9 cellular contexts compared by ENCODE assay signal in the genomic region with DNA sequence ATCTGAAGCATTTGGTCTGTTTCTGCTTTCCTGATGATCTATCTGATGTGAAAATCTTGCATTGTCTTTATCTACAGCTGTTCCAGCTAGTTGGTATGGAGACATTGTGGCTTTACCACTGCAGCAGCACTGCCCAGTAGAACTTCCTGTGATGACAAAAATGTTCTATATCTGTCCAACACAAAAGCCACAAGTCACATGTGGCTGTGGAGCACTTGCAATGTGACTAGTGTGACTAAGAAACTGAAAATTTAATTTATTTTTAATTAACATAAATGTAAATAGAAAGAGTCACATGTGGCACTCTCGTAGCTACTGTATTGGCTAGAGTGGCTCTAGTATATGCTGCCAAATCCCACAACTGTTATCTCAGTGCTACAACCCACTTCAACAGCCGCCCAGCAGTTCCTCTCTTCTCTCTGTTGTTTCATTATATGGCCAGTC.
DNase-seq lines count a peak whose midpoint lies in the region; ATAC-seq and TF ChIP-seq lines count a peak whose summit lies in the region.
"Had no signal": no experiment of that assay in that cellular context is flagged by ENCODE, and none has a peak within 500 bp of the region (broad histone marks: within the 10 kb centered on the region; RNA-seq: fewer than 3 reads in every experiment).

No MANE protein-coding gene starts in this region.

- intact Hi-C loops in OCI-LY7 (cut with micrococcal nuclease; ENCODE audit: unreplicated experiment) (no loop called here), mucosa of descending colon (cut with DNase I, micrococcal nuclease) (no loop called here)

- H3K9me3 ChIP-seq in OCI-LY7 (ENCODE audit: low read length) (no peaks in the 10 kb centered on the region), mucosa of descending colon (no peaks in the 10 kb centered on the region), neuronal stem cell (replicated peaks in 1 of 2; ENCODE audit: control insufficient read depth in 2 of 2, insufficient read depth in 1 of 2, low read depth in 1 of 2, low read length in 2 of 2) (peaks cover 0 to 2% of the 10 kb centered on the region in 2 donors), HAP-1 (no peaks in the 10 kb centered on the region)
- H3K9me3 ChIP-seq: A549 had no signal

- no peak overlapping the region for H2BK15ac ChIP-seq in neuronal stem cell (ENCODE audit: low read length)

- POLR2A ChIA-PET in OCI-LY7 (lab: Charles Lee), result no interaction called here

- no peak for DNase-seq in activated CD4-positive, CD25-positive, alpha-beta regulatory T cell (lab: John Stamatoyannopoulos, UW)
- peak; percentile 76 for DNase-seq in OCI-LY7 (ENCODE audit: low spot score)
- peak in 1 of 3 donors; percentile 28 for DNase-seq in mucosa of descending colon
- DNase-seq in SW480 (ENCODE audit: low spot score), result no peak
- no peak for DNase-seq in neuronal stem cell (ENCODE audit: low spot score)
- DNase-seq in HAP-1 (ENCODE audit: low spot score in 2 of 2), result no peak

- H3K9ac ChIP-seq in neuronal stem cell (ENCODE audit: low read depth, low read length, poor library complexity), result no peak overlapping the region

- no peak overlapping the region for H4K8ac ChIP-seq in neuronal stem cell (ENCODE audit: low read depth, low read length)

- no peak overlapping the region for H2AK5ac ChIP-seq in neuronal stem cell (ENCODE audit: low read depth, low read length)

- no peaks in the 10 kb centered on the region for H4K20me1 ChIP-seq in OCI-LY7 (ENCODE audit: insufficient read depth, low read length)

- H3K4me3 ChIP-seq in OCI-LY7 (ENCODE audit: low read depth, low read length, poor library complexity, severe bottlenecking) (peak overlapping the region; percentile 27), mucosa of descending colon (no peak overlapping the region), neuronal stem cell (ENCODE audit: low read length in 2 of 2) (no peak overlapping the region), HAP-1 (no peak overlapping the region)
- H3K4me3 ChIP-seq: A549 had no signal

- no peak overlapping the region for H2BK12ac ChIP-seq in neuronal stem cell (ENCODE audit: low read length)

- no peak overlapping the region for H3K4ac ChIP-seq in neuronal stem cell (ENCODE audit: low read length)

- H2BK120ac ChIP-seq in neuronal stem cell (ENCODE audit: low read depth, low read length), result no peak overlapping the region

- peak overlapping the region; percentile 79 for H3K4me2 ChIP-seq in OCI-LY7 (ENCODE audit: low read length)
- H3K4me2 ChIP-seq in neuronal stem cell (ENCODE audit: insufficient read depth, low read length, poor library complexity, severe bottlenecking), result no peak overlapping the region
- H3K4me2 ChIP-seq: A549 had no signal

- H3K4me1 ChIP-seq in OCI-LY7 (ENCODE audit: insufficient read depth, low read length, poor library complexity, severe bottlenecking), result peaks cover 60% of the 10 kb centered on the region
- H3K4me1 ChIP-seq in mucosa of descending colon (ENCODE audit: low read depth), result no peaks in the 10 kb centered on the region
- H3K4me1 ChIP-seq in neuronal stem cell (ENCODE audit: control insufficient read depth in 2 of 2, insufficient read depth in 1 of 2, low read depth in 1 of 2, low read length in 2 of 2), result peaks cover 9 to 11% of the 10 kb centered on the region in 2 donors
- no peaks in the 10 kb centered on the region for H3K4me1 ChIP-seq in HAP-1
- H3K4me1 ChIP-seq: A549 had no signal

- in situ Hi-C loops in HAP-1 (cut with MboI; ENCODE audit: low sequenced_read_pairs), result no loop called here

- TF ChIP-seq CTCF in OCI-LY7 (conservative IDR thresholded peaks at IDR 0.05; ENCODE audit: low read length), result no peak
- no peak for TF ChIP-seq CTCF in mucosa of descending colon (IDR thresholded peaks at IDR 0.05)

- no peaks in the 10 kb centered on the region for H3K27me3 ChIP-seq in neuronal stem cell (ENCODE audit: control insufficient read depth in 3 of 3, insufficient read depth in 3 of 3, low read depth in 1 of 3, low read length in 3 of 3)
- H3K27me3 ChIP-seq in HAP-1 (ENCODE audit: low read depth), result no peaks in the 10 kb centered on the region

- H2AFZ ChIP-seq in OCI-LY7 (ENCODE audit: low read length) (peak overlapping the region; percentile 74; the same call in 1 of the 2 replicates), neuronal stem cell (ENCODE audit: low read length) (no peak overlapping the region)

- no TSS peak for BruUV-seq in OCI-LY7 (replicated peaks; lab: Mats Ljungman, UMichigan)

- no peaks in the 10 kb centered on the region for H3K36me3 ChIP-seq in OCI-LY7 (ENCODE audit: insufficient read depth, low read length)
- no peaks in the 10 kb centered on the region for H3K36me3 ChIP-seq in mucosa of descending colon (ENCODE audit: low read depth)
- H3K36me3 ChIP-seq in neuronal stem cell (replicated peaks in 1 of 2; ENCODE audit: control insufficient read depth in 2 of 2, insufficient read depth in 2 of 2, low read length in 2 of 2), result no peaks in the 10 kb centered on the region
- no peaks in the 10 kb centered on the region for H3K36me3 ChIP-seq in HAP-1 (replicated peaks)

- no peak overlapping the region for H4K91ac ChIP-seq in neuronal stem cell (ENCODE audit: low read depth, low read length, poor library complexity)

- H2BK5ac ChIP-seq in neuronal stem cell (ENCODE audit: low read length), result no peak overlapping the region

- peak; percentile 41 to 61 for ATAC-seq in activated CD4-positive, CD25-positive, alpha-beta regulatory T cell treated with anti-CD3 and anti-CD28 coated beads, Interleukin-2, amount 50 U/mL, for 24 hours
- ATAC-seq in HG02943 (IDR thresholded peaks at IDR 0.05; ENCODE audit: low read depth, unreplicated experiment), result peak; percentile 90
- peak; percentile 73 for ATAC-seq in mucosa of descending colon
- ATAC-seq: A549 had no signal

- CTCF ChIA-PET in OCI-LY7 (lab: Charles Lee; ENCODE audit: unreplicated experiment), result no interaction called here

- H3K27ac ChIP-seq in OCI-LY7 (ENCODE audit: low read depth, low read length, poor library complexity, severe bottlenecking) (peak overlapping the region; percentile 93), neuronal stem cell (replicated peaks; ENCODE audit: low read length) (no peak overlapping the region)
- H3K27ac ChIP-seq: A549 had no signal

- no peaks in the 10 kb centered on the region for H3K79me1 ChIP-seq in neuronal stem cell (ENCODE audit: low read depth, low read length)

- no peaks in the 10 kb centered on the region for H3K9me2 ChIP-seq in OCI-LY7 (ENCODE audit: insufficient read depth, low read length)

- no peaks in the 10 kb centered on the region for H3K79me2 ChIP-seq in OCI-LY7 (ENCODE audit: insufficient read depth, low read depth, low read length)

- H3K18ac ChIP-seq in neuronal stem cell (ENCODE audit: low read length), result no peak overlapping the region

- no CpG with 5 or more reads among the region's 2 CpGs for WGBS in neuronal stem cell (ENCODE audit: extremely low coverage in 2 of 2, insufficient read length in 2 of 2, insufficient replicate concordance in 1 of 2), 2 donors

- no peak overlapping the region for H3K14ac ChIP-seq in neuronal stem cell (ENCODE audit: low read length)

- H3K23ac ChIP-seq in neuronal stem cell (ENCODE audit: low read depth, low read length, poor library complexity), result no peak overlapping the region
